In genomic region chr12:48454675-48455074, GRCh38 we compare ENCODE assay signal across 11 cellular contexts. TPM values are rescaled to one million over a fixed set of nuclear protein-coding genes. Genes with fewer than 3 reads are reported as not detected.
DNase-seq lines count a peak whose midpoint lies in the region; ATAC-seq and TF ChIP-seq lines count a peak whose summit lies in the region.
"Had no signal": no experiment of that assay in that cellular context is flagged by ENCODE, and none has a peak within 500 bp of the region (broad histone marks: within the 10 kb centered on the region; RNA-seq: fewer than 3 reads in every experiment).

No MANE protein-coding gene starts in this region.

- no peaks in the 10 kb centered on the region for H3K4me1 Mint-ChIP-seq in CD4-positive, alpha-beta memory T cell

- TF ChIP-seq CTCF in IMR-90 (conservative IDR thresholded peaks at IDR 0.05; ENCODE audit: low read depth, low read length) = peak; percentile 23; the same call in 1 of the 2 replicates
- TF ChIP-seq CTCF in adrenal gland (IDR thresholded peaks at IDR 0.05) = peak; percentile 53 to 88 (median 78)

- no peak overlapping the region for H2BK20ac ChIP-seq in IMR-90 (ENCODE audit: low read depth, low read length)

- BruUV-seq in IMR-90 (replicated peaks; lab: Mats Ljungman, UMichigan) = no TSS peak

- H2AK5ac ChIP-seq in IMR-90 (ENCODE audit: low read depth, low read length) = no peak overlapping the region

- H3K36me3 Mint-ChIP-seq in CD4-positive, alpha-beta memory T cell = peaks cover 4 to 6% of the 10 kb centered on the region in 2 donors

- DNase-seq in CD4-positive, alpha-beta memory T cell = peak in 4 of 5 donors; percentile 18 to 39 (median 33)
- DNase-seq in IMR-90 (peak; percentile 8), adrenal gland (peak in 2 of 7 donors; percentile 16), lung microvascular endothelial cell (ENCODE audit: low read depth in 2 of 2) (peak; percentile 19 to 21), NCI-H1417 treated with DMSO at 0.1 percent for 48 hours (lab: John Stamatoyannopoulos, UW) (no peak), SHP77 (lab: John Stamatoyannopoulos, UW) (no peak), NCI-H1694 treated with DMSO at 0.1 percent for 48 hours (lab: John Stamatoyannopoulos, UW) (no peak)
- DNase-seq: left cardiac atrium had no signal

- H2AFZ ChIP-seq in IMR-90 (replicated peaks; ENCODE audit: low read length, poor library complexity) = no peak overlapping the region

- no peak overlapping the region for H3K4me3 ChIP-seq in CD4-positive, alpha-beta memory T cell (ENCODE audit: low read length in 2 of 2)
- H3K4me3 ChIP-seq in IMR-90 (ENCODE audit: insufficient read depth, low read depth, low read length) (no peak overlapping the region), adrenal gland (no peak overlapping the region)
- H3K4me3 ChIP-seq: HAP-1 had no signal

- intact Hi-C loops in CD4-positive, alpha-beta memory T cell (cut with micrococcal nuclease) = loop anchor here (1.0 kb wide), 2 partner anchors 203 to 271 kb away; partner anchors contain the start of gene CCDC184
- intact Hi-C loops in IMR-90 (cut with micrococcal nuclease) (no loop called here), adrenal gland (cut with DNase I) (loop anchor here (5.0 to 10.0 kb wide), 3 partner anchors 102 to 270 kb away; partner anchors contain the start of genes CCDC184 (in 2 of the 2) and ZNF641 (in 1 of the 2))

- H3K36me3 ChIP-seq in CD4-positive, alpha-beta memory T cell (ENCODE audit: insufficient read depth, low read length) = no peaks in the 10 kb centered on the region
- H3K36me3 ChIP-seq in IMR-90 (ENCODE audit: control insufficient read depth, insufficient read depth, low read length) (no peaks in the 10 kb centered on the region), adrenal gland (replicated peaks in 1 of 2) (no peaks in the 10 kb centered on the region)
- H3K36me3 ChIP-seq: HAP-1 had no signal

- CTCF ChIA-PET in CD4-positive, alpha-beta memory T cell (lab: Charles Lee; ENCODE audit: partially characterized antibody) = interaction anchor here (0.8 to 1.5 kb wide), 3 partner anchors 171 to 307 kb away, joined by 3 to 7 read pairs (median 4); no protein-coding TSS in a partner anchor
- CTCF ChIA-PET in IMR-90 (lab: Yijun Ruan, JAX) = no interaction called here

- H3K4me3 Mint-ChIP-seq in CD4-positive, alpha-beta memory T cell = no peak overlapping the region

- in situ Hi-C loops in IMR-90 (cut with MboI; ENCODE audit: low sequenced_read_pairs) = no loop called here

- no peak overlapping the region for H3K9ac ChIP-seq in IMR-90 (ENCODE audit: low read depth, low read length)

- H3K23ac ChIP-seq in IMR-90 (ENCODE audit: low read depth, low read length) = no peak overlapping the region

- TF ChIP-seq RAD21 in IMR-90 (IDR thresholded peaks at IDR 0.05; ENCODE audit: low read length) = peak; percentile 42

- no peak overlapping the region for H4K5ac ChIP-seq in IMR-90 (ENCODE audit: low read depth, low read length)

- H3K4me1 ChIP-seq in CD4-positive, alpha-beta memory T cell (ENCODE audit: insufficient read depth, low read length) = no peaks in the 10 kb centered on the region
- H3K4me1 ChIP-seq in IMR-90 (ENCODE audit: control insufficient read depth, insufficient read depth, low read length) (no peaks in the 10 kb centered on the region), adrenal gland (replicated peaks in 1 of 2) (no peaks in the 10 kb centered on the region)
- H3K4me1 ChIP-seq: HAP-1 had no signal

- POLR2A ChIA-PET in CD4-positive, alpha-beta memory T cell (lab: Charles Lee; ENCODE audit: partially characterized antibody) = interaction anchor here (1.5 kb wide), 1 partner anchor 257 kb away, joined by 5 read pairs; no protein-coding TSS in a partner anchor
- POLR2A ChIA-PET in IMR-90 (lab: Charles Lee; ENCODE audit: unreplicated experiment) = no interaction called here

- H2BK120ac ChIP-seq in IMR-90 (ENCODE audit: low read depth, low read length) = no peak overlapping the region

- no peaks in the 10 kb centered on the region for H3K27me3 ChIP-seq in CD4-positive, alpha-beta memory T cell (ENCODE audit: insufficient read depth, low read length)
- H3K27me3 ChIP-seq in IMR-90 (ENCODE audit: control insufficient read depth, insufficient read depth, low read length) (peaks cover 2% of the 10 kb centered on the region; the same call in 1 of the 2 replicates), adrenal gland (no peaks in the 10 kb centered on the region)

- H2AK9ac ChIP-seq in IMR-90 (replicated peaks; ENCODE audit: low read depth, low read length, poor library complexity) = no peak overlapping the region

- H2BK5ac ChIP-seq in IMR-90 (ENCODE audit: low read depth, low read length, poor library complexity, severe bottlenecking) = no peak overlapping the region

- WGBS in IMR-90 (ENCODE audit: extremely low coverage in 2 of 2, insufficient read length in 1 of 2), 2 experiments = no CpG with 5 or more reads among the region's 1 CpG
- WGBS in adrenal gland, 4 donors = 58 to 90% (median 65%) methylated on average over 1 of the region's 1 CpG

- H3K79me1 ChIP-seq in IMR-90 (ENCODE audit: low read depth in 1 of 2, low read length in 2 of 2) = no peaks in the 10 kb centered on the region

- no peak overlapping the region for H4K8ac ChIP-seq in IMR-90 (ENCODE audit: low read depth in 2 of 2, low read length in 2 of 2)

- no peak overlapping the region for H3K4ac ChIP-seq in IMR-90 (ENCODE audit: low read depth, low read length)

- H3K9me1 ChIP-seq in IMR-90 (ENCODE audit: insufficient read depth, low read length) = no peaks in the 10 kb centered on the region

- no peak overlapping the region for H2BK15ac ChIP-seq in IMR-90 (ENCODE audit: low read depth, low read length)

- H3K27me3 Mint-ChIP-seq in CD4-positive, alpha-beta memory T cell = peaks cover 20 to 21% of the 10 kb centered on the region in 2 donors

- no peak overlapping the region for H3K27ac ChIP-seq in CD4-positive, alpha-beta memory T cell (ENCODE audit: low read depth, low read length)
- H3K27ac ChIP-seq in IMR-90 (ENCODE audit: insufficient read depth, low read length) = no peak overlapping the region
- no peak overlapping the region for H3K27ac ChIP-seq in adrenal gland

- no peak overlapping the region for H3K56ac ChIP-seq in IMR-90 (ENCODE audit: extremely low read depth, insufficient read depth, low read length)

- H4K91ac ChIP-seq in IMR-90 (ENCODE audit: insufficient read depth, low read depth, low read length) = no peak overlapping the region

- H3K18ac ChIP-seq in IMR-90 (ENCODE audit: low read depth, low read length) = no peak overlapping the region

- H3K9me3 ChIP-seq in CD4-positive, alpha-beta memory T cell (ENCODE audit: control insufficient read depth in 1 of 2, low read length in 2 of 2) = no peaks in the 10 kb centered on the region
- H3K9me3 ChIP-seq in IMR-90 (ENCODE audit: control insufficient read depth, insufficient read depth, low read length) = no peaks in the 10 kb centered on the region
- H3K9me3 ChIP-seq in adrenal gland (replicated peaks in 1 of 3) = no peaks in the 10 kb centered on the region

- H3K9me3 Mint-ChIP-seq in CD4-positive, alpha-beta memory T cell = peaks cover 0 to 9% (median 6%) of the 10 kb centered on the region in 8 donors

- H3K14ac ChIP-seq in IMR-90 (replicated peaks; ENCODE audit: low read depth, low read length) = no peak overlapping the region

- H3K27ac Mint-ChIP-seq in CD4-positive, alpha-beta memory T cell = no peak overlapping the region

- dilution Hi-C loops in IMR-90 (cut with HindIII; ENCODE audit: low sequenced_read_pairs, unreplicated experiment) = no loop called here

- no peak overlapping the region for H3K4me2 ChIP-seq in IMR-90 (ENCODE audit: low read depth, low read length)

- H4K20me1 ChIP-seq in IMR-90 (ENCODE audit: insufficient read depth, low read length) = no peaks in the 10 kb centered on the region

- ATAC-seq in IMR-90 (ENCODE audit: low read depth) (no peak), GM18498 (IDR thresholded peaks at IDR 0.05; ENCODE audit: unreplicated experiment) (no peak)

- TF ChIP-seq POLR2A in IMR-90 (IDR thresholded peaks at IDR 0.05; ENCODE audit: low read depth, low read length) = no peak
- no peak for TF ChIP-seq POLR2A in adrenal gland (IDR thresholded peaks at IDR 0.05)

TF ChIP-seq in IMR-90, 13 proteins besides CTCF, POLR2A, EP300 and RAD21 (continues in another document):
- TF ChIP-seq RCOR1 (IDR thresholded peaks at IDR 0.05; ENCODE audit: insufficient replicate concordance, low read length) (no peak), MAZ (IDR thresholded peaks at IDR 0.05; ENCODE audit: borderline replicate concordance, low read depth, low read length) (no peak), CHD1 (IDR thresholded peaks at IDR 0.05; ENCODE audit: low read depth, low read length) (no peak), MAFK (IDR thresholded peaks at IDR 0.05; ENCODE audit: low read depth, low read length) (no peak), FOS (IDR thresholded peaks at IDR 0.05; ENCODE audit: low read depth, low read length) (no peak), RFX5 (IDR thresholded peaks at IDR 0.05; ENCODE audit: low read depth, low read length) (no peak), BHLHE40 (IDR thresholded peaks at IDR 0.05; ENCODE audit: low read depth, low read length) (no peak)
- TF ChIP-seq, protein P1, sequence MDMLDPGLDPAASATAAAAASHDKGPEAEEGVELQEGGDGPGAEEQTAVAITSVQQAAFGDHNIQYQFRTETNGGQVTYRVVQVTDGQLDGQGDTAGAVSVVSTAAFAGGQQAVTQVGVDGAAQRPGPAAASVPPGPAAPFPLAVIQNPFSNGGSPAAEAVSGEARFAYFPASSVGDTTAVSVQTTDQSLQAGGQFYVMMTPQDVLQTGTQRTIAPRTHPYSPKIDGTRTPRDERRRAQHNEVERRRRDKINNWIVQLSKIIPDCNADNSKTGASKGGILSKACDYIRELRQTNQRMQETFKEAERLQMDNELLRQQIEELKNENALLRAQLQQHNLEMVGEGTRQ (IDR thresholded peaks at IDR 0.05; ENCODE audit: low read depth, low read length) = no peak

RNA-seq across cellular contexts. Expression of gene ANP32D, which starts 17.7 kb away (rescaled TPM):
- total RNA-seq in CD4-positive, alpha-beta memory T cell = not detected
- not detected for polyA plus RNA-seq in CD4-positive, alpha-beta memory T cell
- total RNA-seq in IMR-90 (2012; rRNA removed) = not detected in 2 replicates
- polyA plus RNA-seq in IMR-90 (2012; rRNA removed) = not detected in 2 replicates
- polyA plus RNA-seq in IMR-90 (2012; cell fraction: cytosol; rRNA removed) = not detected in 2 replicates
- not detected in 2 replicates for polyA plus RNA-seq in IMR-90 (2012; cell fraction: nucleus; rRNA removed; ENCODE audit: low replicate concordance)
- 1 to 10 TPM in 1 of 8 donors, under 1 TPM in 1, not detected in 6; 0.27 to 2.1 TPM for total RNA-seq in adrenal gland
- 1 to 10 TPM in 1 of 3 donors, not detected in 2; 1.3 TPM for polyA plus RNA-seq in adrenal gland
- not detected in 2 replicates for total RNA-seq in lung microvascular endothelial cell
- total RNA-seq: left cardiac atrium had no signal

RNA-seq across cellular contexts. Expression of gene C12orf54, which starts 27.6 kb away (rescaled TPM):
- total RNA-seq in CD4-positive, alpha-beta memory T cell = not detected
- not detected for polyA plus RNA-seq in CD4-positive, alpha-beta memory T cell
- total RNA-seq in IMR-90 (2012; rRNA removed) (not detected in 2 replicates), adrenal gland (1 to 10 TPM in 1 of 8 donors, under 1 TPM in 4, not detected in 3; 0.50 to 1.6 (median 0.76) TPM), lung microvascular endothelial cell (not detected in 2 replicates)
- polyA plus RNA-seq in IMR-90 (2012; rRNA removed) (not detected in 2 replicates), adrenal gland (1 to 10 TPM in 2 of 3 donors, under 1 TPM in 1; 0.55 to 5.6 (median 2.2) TPM)
- polyA plus RNA-seq in IMR-90 (2012; cell fraction: cytosol; rRNA removed) = not detected in 2 replicates
- not detected in 2 replicates for polyA plus RNA-seq in IMR-90 (2012; cell fraction: nucleus; rRNA removed; ENCODE audit: low replicate concordance)
- total RNA-seq: left cardiac atrium, temporal lobe had no signal

Comparison
In these comparisons a context has a peak if more than half of its experiments do, and no peak if none do; other contexts are left out.
1. DNase-seq: peak in CD4-positive, alpha-beta memory T cell (4 of 5), IMR-90 (single experiment) and lung microvascular endothelial cell (2 of 2); none in NCI-H1417 treated with DMSO at 0.1 percent for 48 hours (single experiment), SHP77 (0 of 2) and NCI-H1694 treated with DMSO at 0.1 percent for 48 hours (single experiment).